17 cellular contexts compared by ENCODE assay signal in the genomic region with DNA sequence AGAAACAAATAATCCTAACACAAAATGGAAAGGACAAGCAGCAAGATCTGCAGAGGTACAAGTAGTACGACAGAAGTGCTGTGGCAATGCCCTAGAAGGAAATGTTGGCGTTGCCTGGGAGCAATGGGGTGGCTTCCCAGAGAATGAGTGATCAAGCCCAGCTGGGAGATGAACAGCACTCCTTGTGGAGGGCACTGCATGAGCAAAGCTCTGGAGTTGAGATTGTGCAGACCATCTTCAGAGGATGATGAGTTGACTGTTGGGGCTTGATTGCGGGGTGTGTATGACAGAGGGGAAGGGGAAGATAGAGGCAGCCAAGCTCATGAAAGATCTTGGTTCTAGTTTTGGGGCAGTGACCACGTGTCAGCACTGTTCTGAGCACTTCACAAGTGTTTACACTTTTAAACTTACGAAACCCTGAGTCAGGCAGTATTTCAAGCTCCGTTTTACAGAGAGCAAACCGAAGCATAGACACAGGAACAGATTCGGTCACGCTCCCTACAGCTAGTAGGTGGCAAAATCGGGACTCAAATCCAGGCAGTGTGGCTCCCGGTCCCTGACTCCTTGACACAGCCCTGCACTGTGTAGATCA.
DNase-seq lines count a peak whose midpoint lies in the region; ATAC-seq, FAIRE-seq and TF ChIP-seq lines count a peak whose summit lies in the region.
"Had no signal": no experiment of that assay in that cellular context is flagged by ENCODE, and none has a peak within 500 bp of the region (broad histone marks: within the 10 kb centered on the region; RNA-seq: fewer than 3 reads in every experiment).

No MANE protein-coding gene starts in this region.

- H2BK15ac ChIP-seq in H9 (ENCODE audit: low read depth, low read length) = no peak overlapping the region

- H3K4me3 ChIP-seq in A549 (no peak overlapping the region), lower lobe of right lung (no peak overlapping the region)
- H3K4me3 ChIP-seq: GM12878 had no signal

- ATAC-seq in A549 (peak; percentile 36 to 46; a peak in 4 of 6 replicates), lower lobe of right lung (peak; percentile 37 to 55), GM18907 (IDR thresholded peaks at IDR 0.05; ENCODE audit: unreplicated experiment) (no peak)
- ATAC-seq: GM12878 had no signal

- TF ChIP-seq POLR2A in A549 (IDR thresholded peaks at IDR 0.05; ENCODE audit: low read length) = no peak

- H3K36me3 ChIP-seq in lower lobe of right lung = no peaks in the 10 kb centered on the region

- H2AFZ ChIP-seq in H9 (ENCODE audit: low read length) = no peak overlapping the region

- peaks cover 0 to 8% (median 0%) of the 10 kb centered on the region in 3 experiments; a peak in 2 of 7 replicates for H3K36me3 Mint-ChIP-seq in H9 (ENCODE audit: insufficient read depth in 1 of 3, low read depth in 3 of 3)
- H3K36me3 Mint-ChIP-seq: CD14-positive monocyte had no signal

- H3K9me3 ChIP-seq in A549 = peaks cover 7% of the 10 kb centered on the region; the same call in 2 of the 3 replicates
- H3K9me3 ChIP-seq in H9 (ENCODE audit: control insufficient read depth, low read depth, low read length) = no peaks in the 10 kb centered on the region
- no peaks in the 10 kb centered on the region for H3K9me3 ChIP-seq in lower lobe of right lung

- H3K56ac ChIP-seq in H9 (ENCODE audit: insufficient read length, low read depth, low read length) = no peak overlapping the region

- H3K4me2 ChIP-seq in A549 (no peak overlapping the region), H9 (ENCODE audit: insufficient read depth, insufficient read length, low read length) (no peak overlapping the region)
- H3K4me2 ChIP-seq: KMS-11 had no signal

- H4K8ac ChIP-seq in H9 (replicated peaks; ENCODE audit: insufficient read length, low read depth, low read length) = no peak overlapping the region

- no peak overlapping the region for H2BK120ac ChIP-seq in H9 (ENCODE audit: low read depth, low read length, poor library complexity, severe bottlenecking)

- POLR2A ChIA-PET in A549 (lab: Yijun Ruan, JAX) = no interaction called here

- H3K4me3 Mint-ChIP-seq in H9 = no peak overlapping the region
- H3K4me3 Mint-ChIP-seq: CD14-positive monocyte had no signal

- no peak overlapping the region for H3K18ac ChIP-seq in H9 (ENCODE audit: insufficient read length, low read depth, low read length)

- no peak for TF ChIP-seq CTCF in A549 (IDR thresholded peaks at IDR 0.05)
- TF ChIP-seq CTCF in H9 (conservative IDR thresholded peaks at IDR 0.05) = peak; percentile 40; the same call in 2 of the 3 replicates
- TF ChIP-seq CTCF in lower lobe of right lung (IDR thresholded peaks at IDR 0.05) = no peak

- DNase-seq in A549 (ENCODE audit: low read depth in 1 of 2, low spot score in 1 of 2) (no peak), H9 (no peak), SK-MEL-5 (ENCODE audit: low read depth, low spot score) (peak; percentile 10), lower lobe of right lung (no peak), hepatic stellate cell (ENCODE audit: low spot score) (no peak), COLO668 (lab: John Stamatoyannopoulos, UW; ENCODE audit: unreplicated experiment) (no peak)
- DNase-seq: GF-D8, MV-4-11, NCI-H1694 treated with DMSO at 0.1 percent for 48 hours, NCI-H2107, NCI-H226, NCI-H526, SIG-M5 had no signal

- H3K9me3 Mint-ChIP-seq in H9 = peaks cover 0 to 7% of the 10 kb centered on the region in 2 experiments; a peak in 3 of 5 replicates

- H3K27me3 Mint-ChIP-seq in H9 (ENCODE audit: low read depth) = peaks cover 48% of the 10 kb centered on the region

- H3K9ac ChIP-seq in H9 (ENCODE audit: extremely low read depth, insufficient read length, low read length) = no peak overlapping the region
- H3K9ac ChIP-seq: KMS-11 had no signal

- in situ Hi-C loops in SK-MEL-5 (cut with HindIII; ENCODE audit: low pct_unique_long_range_greater_than_20kb, low sequenced_read_pairs) = no loop called here

- H3K79me2 ChIP-seq in H9 (ENCODE audit: insufficient read depth, low read length) = no peaks in the 10 kb centered on the region

- H4K20me1 ChIP-seq in H9 (ENCODE audit: control insufficient read depth, insufficient read depth, insufficient read length) = no peaks in the 10 kb centered on the region

- H4K91ac ChIP-seq in H9 (ENCODE audit: insufficient read length, low read depth, low read length) = no peak overlapping the region

- no peak overlapping the region for H2AK5ac ChIP-seq in H9 (ENCODE audit: insufficient read length, low read length)

- no peak overlapping the region for H4K5ac ChIP-seq in H9 (ENCODE audit: insufficient read length, low read depth, low read length)

- no peaks in the 10 kb centered on the region for H3K23me2 ChIP-seq in H9 (ENCODE audit: insufficient read length, low read depth, low read length, poor library complexity, severe bottlenecking)

- H3K4ac ChIP-seq in H9 (ENCODE audit: low read depth, low read length) = no peak overlapping the region

- H3K27ac Mint-ChIP-seq in H9 = no peak overlapping the region
- H3K27ac Mint-ChIP-seq: CD14-positive monocyte had no signal

- CTCF ChIA-PET in A549 (lab: Yijun Ruan, JAX) = interaction anchor here (1.3 to 1.5 kb wide), 2 partner anchors 11 kb away, joined by 3 to 4 read pairs; no protein-coding TSS in a partner anchor

- no peak overlapping the region for H2BK5ac ChIP-seq in H9 (ENCODE audit: insufficient read length, low read length)

- H3K23ac ChIP-seq in H9 (ENCODE audit: insufficient read length, low read depth, low read length) = no peak overlapping the region

- H3K4me1 Mint-ChIP-seq in H9 = peaks cover 9 to 16% of the 10 kb centered on the region in 2 experiments
- H3K4me1 Mint-ChIP-seq: CD14-positive monocyte had no signal

- H3K27ac ChIP-seq in A549 = no peak overlapping the region
- no peak overlapping the region for H3K27ac ChIP-seq in H9 (ENCODE audit: insufficient read length, low read depth, low read length)
- H3K27ac ChIP-seq in lower lobe of right lung = no peak overlapping the region
- H3K27ac ChIP-seq: KMS-11 had no signal

- TF ChIP-seq RAD21 in A549 (conservative IDR thresholded peaks at IDR 0.05 in 1 of 2, IDR thresholded peaks at IDR 0.05 in 1 of 2) = no peak

- H2BK20ac ChIP-seq in H9 (ENCODE audit: low read depth, low read length, poor library complexity, severe bottlenecking) = no peak overlapping the region

- 3% methylated on average over 11 of the region's 11 CpGs for WGBS in A549 (ENCODE audit: missing lambda C conversion rate)
- WGBS in H9 (ENCODE audit: extremely low coverage, insufficient read length, low lambda C conversion rate) = no CpG with 5 or more reads among the region's 11 CpGs

- H3K27me3 ChIP-seq in H9 (ENCODE audit: insufficient read depth, low read length) = no peaks in the 10 kb centered on the region
- H3K27me3 ChIP-seq in lower lobe of right lung (ENCODE audit: low read depth) = peaks cover 7% of the 10 kb centered on the region

- intact Hi-C loops in lower lobe of right lung (cut with DNase I) = no loop called here

- no peak overlapping the region for H2BK12ac ChIP-seq in H9 (ENCODE audit: insufficient read length, low read depth, low read length)

- FAIRE-seq in A549 (lab: Jason Lieb, UNC) = no peak
- FAIRE-seq: GM12878 had no signal

- no peaks in the 10 kb centered on the region for H3K79me1 ChIP-seq in H9 (ENCODE audit: insufficient read depth, low read depth, low read length, poor library complexity, severe bottlenecking)

- H3K14ac ChIP-seq in H9 (ENCODE audit: insufficient read depth, low read length) = no peak overlapping the region

- H3T11ph ChIP-seq in H9 (ENCODE audit: low read length) = no peak overlapping the region

- H3K4me1 ChIP-seq in A549 (no peaks in the 10 kb centered on the region), H9 (ENCODE audit: insufficient read depth, low read length) (no peaks in the 10 kb centered on the region), lower lobe of right lung (no peaks in the 10 kb centered on the region)

- no peak for TF ChIP-seq EP300 in A549 (IDR thresholded peaks at IDR 0.05)

TF ChIP-seq in A549, 52 proteins besides CTCF, POLR2A, EP300 and RAD21 (continues in another document):
- TF ChIP-seq EHF (CRISPR knock-in tag; IDR thresholded peaks at IDR 0.05) (no peak), CBX8 (IDR thresholded peaks at IDR 0.05) (no peak), JUN (IDR thresholded peaks at IDR 0.05) (no peak), PHF8 (IDR thresholded peaks at IDR 0.05; ENCODE audit: borderline replicate concordance, low read depth) (no peak), ZC3H11A (IDR thresholded peaks at IDR 0.05) (no peak), MAZ (IDR thresholded peaks at IDR 0.05; ENCODE audit: borderline replicate concordance, low read depth, low read length) (no peak), RNF2 (IDR thresholded peaks at IDR 0.05; ENCODE audit: borderline replicate concordance, low read depth) (no peak), HDAC2 (IDR thresholded peaks at IDR 0.05) (no peak)
- TF ChIP-seq, protein P1, sequence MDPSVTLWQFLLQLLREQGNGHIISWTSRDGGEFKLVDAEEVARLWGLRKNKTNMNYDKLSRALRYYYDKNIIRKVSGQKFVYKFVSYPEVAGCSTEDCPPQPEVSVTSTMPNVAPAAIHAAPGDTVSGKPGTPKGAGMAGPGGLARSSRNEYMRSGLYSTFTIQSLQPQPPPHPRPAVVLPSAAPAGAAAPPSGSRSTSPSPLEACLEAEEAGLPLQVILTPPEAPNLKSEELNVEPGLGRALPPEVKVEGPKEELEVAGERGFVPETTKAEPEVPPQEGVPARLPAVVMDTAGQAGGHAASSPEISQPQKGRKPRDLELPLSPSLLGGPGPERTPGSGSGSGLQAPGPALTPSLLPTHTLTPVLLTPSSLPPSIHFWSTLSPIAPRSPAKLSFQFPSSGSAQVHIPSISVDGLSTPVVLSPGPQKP (IDR thresholded peaks at IDR 0.05; ENCODE audit: low read depth, low read length) = no peak
- TF ChIP-seq, protein P2, sequence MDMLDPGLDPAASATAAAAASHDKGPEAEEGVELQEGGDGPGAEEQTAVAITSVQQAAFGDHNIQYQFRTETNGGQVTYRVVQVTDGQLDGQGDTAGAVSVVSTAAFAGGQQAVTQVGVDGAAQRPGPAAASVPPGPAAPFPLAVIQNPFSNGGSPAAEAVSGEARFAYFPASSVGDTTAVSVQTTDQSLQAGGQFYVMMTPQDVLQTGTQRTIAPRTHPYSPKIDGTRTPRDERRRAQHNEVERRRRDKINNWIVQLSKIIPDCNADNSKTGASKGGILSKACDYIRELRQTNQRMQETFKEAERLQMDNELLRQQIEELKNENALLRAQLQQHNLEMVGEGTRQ (IDR thresholded peaks at IDR 0.05) = no peak
- TF ChIP-seq, protein P3, sequence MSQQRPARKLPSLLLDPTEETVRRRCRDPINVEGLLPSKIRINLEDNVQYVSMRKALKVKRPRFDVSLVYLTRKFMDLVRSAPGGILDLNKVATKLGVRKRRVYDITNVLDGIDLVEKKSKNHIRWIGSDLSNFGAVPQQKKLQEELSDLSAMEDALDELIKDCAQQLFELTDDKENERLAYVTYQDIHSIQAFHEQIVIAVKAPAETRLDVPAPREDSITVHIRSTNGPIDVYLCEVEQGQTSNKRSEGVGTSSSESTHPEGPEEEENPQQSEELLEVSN (IDR thresholded peaks at IDR 0.05; ENCODE audit: borderline replicate concordance, low read depth) = no peak
